22 cellular contexts compared by ENCODE assay signal in genomic region chr14:32627545-32628298, GRCh38.
DNase-seq lines count a peak whose midpoint lies in the region; ATAC-seq, FAIRE-seq and TF ChIP-seq lines count a peak whose summit lies in the region.
"Had no signal": no experiment of that assay in that cellular context is flagged by ENCODE, and none has a peak within 500 bp of the region (broad histone marks: within the 10 kb centered on the region; RNA-seq: fewer than 3 reads in every experiment).

No MANE protein-coding gene starts in this region.

- H3K4me2 ChIP-seq in hepatocyte, result no peak overlapping the region

- no peak overlapping the region for H3K4me3 ChIP-seq in left ventricle myocardium inferior
- H3K4me3 ChIP-seq in hepatocyte, result no peak overlapping the region
- H3K4me3 ChIP-seq: GM12878, suprapubic skin had no signal

- POLR2A ChIA-PET in activated CD4-positive, alpha-beta T cell treated with anti-CD3 and anti-CD28 coated beads for 36 hours (lab: Charles Lee), result no interaction called here
- POLR2A ChIA-PET in GM10248 (lab: Yijun Ruan, JAX), result no interaction called here

- H3K4me1 ChIP-seq in left ventricle myocardium inferior (peaks cover 55% of the 10 kb centered on the region), hepatocyte (ENCODE audit: insufficient read depth) (no peaks in the 10 kb centered on the region)
- H3K4me1 ChIP-seq: suprapubic skin had no signal

- H3K9me3 Mint-ChIP-seq in activated CD4-positive, alpha-beta T cell treated with anti-CD3 and anti-CD28 coated beads for 36 hours (ENCODE audit: low read depth), result no peaks in the 10 kb centered on the region
- H3K9me3 Mint-ChIP-seq: brain had no signal

- CTCF ChIA-PET in activated CD4-positive, alpha-beta T cell treated with anti-CD3 and anti-CD28 coated beads for 36 hours (lab: Charles Lee), result interaction anchor here (0.8 kb wide), 1 partner anchor 296 kb away, joined by 8 read pairs; no protein-coding TSS in a partner anchor
- CTCF ChIA-PET in GM10248 (lab: Yijun Ruan, JAX), result no interaction called here

- no peaks in the 10 kb centered on the region for H3K79me2 ChIP-seq in hepatocyte

- DNase-seq in left ventricle myocardium inferior (no peak), left cardiac atrium (no peak), NCI-H2227 (lab: John Stamatoyannopoulos, UW; ENCODE audit: unreplicated experiment) (peak; percentile 67), hepatocyte (ENCODE audit: low spot score) (peak; percentile 4), HTR-8/SVneo (ENCODE audit: insufficient read length, low spot score) (no peak), GM10248 (ENCODE audit: extremely low spot score) (no peak)
- no peak for DNase-seq in activated CD4-positive, alpha-beta T cell treated with anti-CD3 and anti-CD28 coated beads for 36 hours
- DNase-seq: activated naive CD4-positive, alpha-beta T cell treated with Interleukin-2 at 50 U/mL for 16 hours; HCEC 1CT; kidney glomerular epithelial cell; mesenchymal stem cell; MV-4-11; NCI-H187 treated with DMSO at 0.1 percent for 48 hours; PC-3; SHP77; stimulated activated naive CD4-positive, alpha-beta T cell; SW 1271; T1000 had no signal

- H2AFZ ChIP-seq in hepatocyte, result no peak overlapping the region

- H3K36me3 ChIP-seq in left ventricle myocardium inferior (no peaks in the 10 kb centered on the region), hepatocyte (replicated peaks; ENCODE audit: insufficient read depth, low read depth) (no peaks in the 10 kb centered on the region)
- H3K36me3 ChIP-seq: suprapubic skin had no signal

- 80% methylated on average over 4 of the region's 4 CpGs for WGBS in hepatocyte (ENCODE audit: low lambda C conversion rate, missing lambda C conversion rate)

- ATAC-seq in left cardiac atrium, result no peak
- no peak for ATAC-seq in activated CD4-positive, alpha-beta T cell treated with anti-CD3 and anti-CD28 coated beads for 36 hours
- ATAC-seq: GM12878, PC-3 had no signal

- intact Hi-C loops in left ventricle myocardium inferior (cut with micrococcal nuclease) (no loop called here), left cardiac atrium (cut with DNase I) (no loop called here)
- intact Hi-C loops in activated CD4-positive, alpha-beta T cell treated with anti-CD3 and anti-CD28 coated beads for 36 hours (cut with DNase I, micrococcal nuclease), result no loop called here

- no peaks in the 10 kb centered on the region for H3K9me2 ChIP-seq in hepatocyte (replicated peaks; ENCODE audit: insufficient read depth)

- no peaks in the 10 kb centered on the region for H3K4me1 Mint-ChIP-seq in activated CD4-positive, alpha-beta T cell treated with anti-CD3 and anti-CD28 coated beads for 36 hours
- H3K4me1 Mint-ChIP-seq: CD14-positive monocyte had no signal

- no peak for FAIRE-seq in HTR-8/SVneo (lab: Jason Lieb, UNC)

- H3K27me3 ChIP-seq in left ventricle myocardium inferior (ENCODE audit: low read depth), result no peaks in the 10 kb centered on the region
- H3K27me3 ChIP-seq in hepatocyte, result no peaks in the 10 kb centered on the region
- H3K27me3 ChIP-seq: suprapubic skin had no signal

- H3K27ac ChIP-seq in left ventricle myocardium inferior (replicated peaks), result peak overlapping the region; percentile 54
- H3K27ac ChIP-seq in hepatocyte, result no peak overlapping the region
- H3K27ac ChIP-seq: suprapubic skin had no signal

- H4K20me1 ChIP-seq in hepatocyte (ENCODE audit: insufficient read depth, poor library complexity, severe bottlenecking), result no peaks in the 10 kb centered on the region

- H3K27me3 Mint-ChIP-seq in activated CD4-positive, alpha-beta T cell treated with anti-CD3 and anti-CD28 coated beads for 36 hours, result no peaks in the 10 kb centered on the region
- H3K27me3 Mint-ChIP-seq: brain had no signal

- no peak for TF ChIP-seq CTCF in left ventricle myocardium inferior (IDR thresholded peaks at IDR 0.05; ENCODE audit: borderline replicate concordance)
- no peak for TF ChIP-seq CTCF in hepatocyte (IDR thresholded peaks at IDR 0.05; ENCODE audit: poor library complexity)
- TF ChIP-seq CTCF in GM10248 (IDR thresholded peaks at IDR 0.05; ENCODE audit: control extremely low read depth, extremely low read depth, low read depth, missing control alignments), result no peak

- H3K36me3 Mint-ChIP-seq in activated CD4-positive, alpha-beta T cell treated with anti-CD3 and anti-CD28 coated beads for 36 hours (ENCODE audit: low read depth), result no peaks in the 10 kb centered on the region
- H3K36me3 Mint-ChIP-seq: CD14-positive monocyte had no signal

- no peak overlapping the region for H3K27ac Mint-ChIP-seq in activated CD4-positive, alpha-beta T cell treated with anti-CD3 and anti-CD28 coated beads for 36 hours

- H3K9me3 ChIP-seq in left ventricle myocardium inferior (replicated peaks) (no peaks in the 10 kb centered on the region), hepatocyte (ENCODE audit: low read depth) (no peaks in the 10 kb centered on the region)
- H3K9me3 ChIP-seq: suprapubic skin had no signal

- no peak overlapping the region for H3K4me3 Mint-ChIP-seq in activated CD4-positive, alpha-beta T cell treated with anti-CD3 and anti-CD28 coated beads for 36 hours
- H3K4me3 Mint-ChIP-seq: brain, CD14-positive monocyte had no signal

Comparison
In these comparisons a context has a peak if more than half of its experiments do, and no peak if none do; other contexts are left out.
1. DNase-seq: peak in NCI-H2227 (single experiment) and hepatocyte (single experiment); none in left ventricle myocardium inferior (single experiment), left cardiac atrium (single experiment), HTR-8/SVneo (single experiment), activated CD4-positive, alpha-beta T cell treated with anti-CD3 and anti-CD28 coated beads for 36 hours (single experiment) and GM10248 (single experiment).